Comparison of ENCODE assay signal across 13 cellular contexts in genomic region chr17:27654136-27654535, GRCh38.
"Had no signal": no experiment of that assay in that cellular context is flagged by ENCODE, and none has a peak within 500 bp of the region (broad histone marks: within the 10 kb centered on the region; RNA-seq: fewer than 3 reads in every experiment).

No MANE protein-coding gene starts in this region.

- H3K27me3 Mint-ChIP-seq: activated CD4-positive, alpha-beta T cell treated with anti-CD3 and anti-CD28 coated beads for 36 hours; activated naive CD8-positive, alpha-beta T cell treated with anti-CD3 and anti-CD28 coated beads, Interleukin-2, amount 50 U/mL, for 24 hours had no signal

- H3K27ac ChIP-seq: ascending aorta, lower lobe of right lung, neutrophil, right atrium auricular region, upper lobe of left lung, WERI-Rb-1 had no signal

- H3K9me3 Mint-ChIP-seq: activated naive CD8-positive, alpha-beta T cell treated with anti-CD3 and anti-CD28 coated beads, Interleukin-2, amount 50 U/mL, for 24 hours; activated T-helper 1 cell treated with anti-CD3 and anti-CD28 coated beads, Interleukin-12 subunit alpha, Interleukin-12 subunit beta, Interleukin-2, Interleukin-4 antibody, amounts not matched to agents 30 ng/mL and 10 ng/mL and 1 ng/mL, durations not matched to agents 14 hours and 24 hours and 36 hours; endodermal cell; mesothelial cell of epicardium; stimulated activated naive B cell treated with anti-CD40 and anti-IgM and Interleukin-4, amounts not matched to agents 10 μg/mL and 1 μg/mL and 100 μg/mL, for 72 hours had no signal

- FAIRE-seq: bronchial epithelial cell had no signal

- H3K4me3 Mint-ChIP-seq: activated CD4-positive, alpha-beta T cell treated with anti-CD3 and anti-CD28 coated beads for 36 hours; activated naive CD8-positive, alpha-beta T cell treated with anti-CD3 and anti-CD28 coated beads, Interleukin-2, amount 50 U/mL, for 24 hours; activated T-helper 1 cell treated with anti-CD3 and anti-CD28 coated beads, Interleukin-12 subunit alpha, Interleukin-12 subunit beta, Interleukin-2, Interleukin-4 antibody, amounts not matched to agents 30 ng/mL and 10 ng/mL and 1 ng/mL, durations not matched to agents 14 hours and 24 hours and 36 hours; endodermal cell; mesothelial cell of epicardium; stimulated activated naive B cell treated with anti-CD40 and anti-IgM and Interleukin-4, amounts not matched to agents 10 μg/mL and 1 μg/mL and 100 μg/mL, for 72 hours had no signal

- H3K4me3 ChIP-seq: ascending aorta, lower lobe of right lung, right atrium auricular region, upper lobe of left lung had no signal

- H3K27me3 ChIP-seq: ascending aorta, neutrophil, right atrium auricular region, upper lobe of left lung had no signal

- H3K4me1 ChIP-seq: ascending aorta, lower lobe of right lung had no signal

- H3K36me3 ChIP-seq: ascending aorta, lower lobe of right lung, right atrium auricular region, upper lobe of left lung, WERI-Rb-1 had no signal

- H3K4me1 Mint-ChIP-seq: mesothelial cell of epicardium had no signal

- H3K27ac Mint-ChIP-seq: activated CD4-positive, alpha-beta T cell treated with anti-CD3 and anti-CD28 coated beads for 36 hours; activated naive CD8-positive, alpha-beta T cell treated with anti-CD3 and anti-CD28 coated beads, Interleukin-2, amount 50 U/mL, for 24 hours; activated T-helper 1 cell treated with anti-CD3 and anti-CD28 coated beads, Interleukin-12 subunit alpha, Interleukin-12 subunit beta, Interleukin-2, Interleukin-4 antibody, amounts not matched to agents 30 ng/mL and 10 ng/mL and 1 ng/mL, durations not matched to agents 14 hours and 24 hours and 36 hours; endodermal cell; mesothelial cell of epicardium; stimulated activated naive B cell treated with anti-CD40 and anti-IgM and Interleukin-4, amounts not matched to agents 10 μg/mL and 1 μg/mL and 100 μg/mL, for 72 hours had no signal

- H3K9me3 ChIP-seq: ascending aorta, lower lobe of right lung, neutrophil, right atrium auricular region, upper lobe of left lung had no signal
